ENCODE assay signal across 8 cellular contexts in the genomic region with DNA sequence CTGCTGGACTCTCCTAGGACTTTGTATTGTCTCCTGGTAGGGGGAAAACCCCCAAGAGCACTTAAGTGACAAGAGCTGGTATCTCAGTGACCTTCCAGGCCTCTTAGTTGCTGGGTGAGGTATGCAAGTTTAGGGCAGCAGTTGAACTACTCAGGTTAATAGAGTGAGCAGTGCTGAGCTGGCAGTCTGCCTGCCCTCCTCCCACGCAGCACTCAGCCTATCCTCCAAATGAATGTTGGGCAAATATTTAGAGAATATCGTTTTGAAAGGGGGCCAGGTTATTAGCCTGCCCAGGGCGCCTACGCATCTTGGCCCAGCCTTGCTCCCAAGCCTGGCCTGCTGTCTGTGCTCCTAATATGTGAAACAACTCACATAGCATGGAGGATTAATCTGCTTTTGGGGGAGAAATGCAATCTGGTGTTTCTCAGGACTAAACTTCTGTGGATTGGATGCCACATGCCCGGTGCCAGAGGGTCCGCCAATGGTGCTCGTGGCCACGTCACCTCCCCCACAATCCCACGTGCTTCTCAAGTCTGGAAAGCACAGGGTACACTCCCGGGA.
A peak's percentile ranks its signal among the peaks of the same experiment; 100 is the strongest.
DNase-seq lines count a peak whose midpoint lies in the region; ATAC-seq, FAIRE-seq and TF ChIP-seq lines count a peak whose summit lies in the region.

No MANE protein-coding gene starts in this region.

- peak; percentile 95 for DNase-seq in NCI-H1092 treated with DMSO at 0.1 percent for 48 hours (lab: John Stamatoyannopoulos, UW)
- DNase-seq in bronchial epithelial cell (ENCODE audit: low read depth): peak; percentile 92
- DNase-seq in left lobe of liver (ENCODE audit: low spot score): peak; percentile 81
- no peak for DNase-seq in NCI-H146 treated with DMSO at 0.1 percent for 48 hours (lab: John Stamatoyannopoulos, UW; ENCODE audit: unreplicated experiment)
- no peak for DNase-seq in effector CD8-positive, alpha-beta T cell (lab: John Stamatoyannopoulos, UW)
- DNase-seq in SJCRH30: no peak

- no peak for TF ChIP-seq CTCF in 22Rv1 (IDR thresholded peaks at IDR 0.05)
- TF ChIP-seq CTCF in bronchial epithelial cell (IDR thresholded peaks at IDR 0.05; ENCODE audit: insufficient read depth, low read length, severe bottlenecking): no peak

- ATAC-seq in left lobe of liver (peak; percentile 95), GM18870 (IDR thresholded peaks at IDR 0.05; ENCODE audit: unreplicated experiment) (no peak)

- H3K4me1 ChIP-seq in SJCRH30: no peaks in the 10 kb centered on the region

- FAIRE-seq in bronchial epithelial cell (lab: Jason Lieb, UNC): peak; percentile 13

- peak overlapping the region; percentile 64 for H3K27ac ChIP-seq in 22Rv1
- no peak overlapping the region for H3K27ac ChIP-seq in SJCRH30

- H3K36me3 ChIP-seq in bronchial epithelial cell (ENCODE audit: control insufficient read depth, insufficient read depth, low read length) (no peaks in the 10 kb centered on the region), SJCRH30 (no peaks in the 10 kb centered on the region)

- H3K4me3 ChIP-seq in bronchial epithelial cell (ENCODE audit: low read depth, low read length): no peak overlapping the region
- H3K4me3 ChIP-seq in SJCRH30: no peak overlapping the region

- H3K27me3 ChIP-seq in bronchial epithelial cell (ENCODE audit: control insufficient read depth, insufficient read depth, low read length) (peaks cover 1% of the 10 kb centered on the region), SJCRH30 (no peaks in the 10 kb centered on the region; the same call in 1 of the 2 replicates)

- H3K9me3 ChIP-seq in SJCRH30 (replicated peaks): no peaks in the 10 kb centered on the region

Comparison
In these comparisons a context has a peak if more than half of its experiments do, and no peak if none do; other contexts are left out.
1. DNase-seq: peak in NCI-H1092 treated with DMSO at 0.1 percent for 48 hours (single experiment), bronchial epithelial cell (single experiment) and left lobe of liver (single experiment); none in NCI-H146 treated with DMSO at 0.1 percent for 48 hours (single experiment), effector CD8-positive, alpha-beta T cell (single experiment) and SJCRH30 (0 of 2).